In the genomic region with DNA sequence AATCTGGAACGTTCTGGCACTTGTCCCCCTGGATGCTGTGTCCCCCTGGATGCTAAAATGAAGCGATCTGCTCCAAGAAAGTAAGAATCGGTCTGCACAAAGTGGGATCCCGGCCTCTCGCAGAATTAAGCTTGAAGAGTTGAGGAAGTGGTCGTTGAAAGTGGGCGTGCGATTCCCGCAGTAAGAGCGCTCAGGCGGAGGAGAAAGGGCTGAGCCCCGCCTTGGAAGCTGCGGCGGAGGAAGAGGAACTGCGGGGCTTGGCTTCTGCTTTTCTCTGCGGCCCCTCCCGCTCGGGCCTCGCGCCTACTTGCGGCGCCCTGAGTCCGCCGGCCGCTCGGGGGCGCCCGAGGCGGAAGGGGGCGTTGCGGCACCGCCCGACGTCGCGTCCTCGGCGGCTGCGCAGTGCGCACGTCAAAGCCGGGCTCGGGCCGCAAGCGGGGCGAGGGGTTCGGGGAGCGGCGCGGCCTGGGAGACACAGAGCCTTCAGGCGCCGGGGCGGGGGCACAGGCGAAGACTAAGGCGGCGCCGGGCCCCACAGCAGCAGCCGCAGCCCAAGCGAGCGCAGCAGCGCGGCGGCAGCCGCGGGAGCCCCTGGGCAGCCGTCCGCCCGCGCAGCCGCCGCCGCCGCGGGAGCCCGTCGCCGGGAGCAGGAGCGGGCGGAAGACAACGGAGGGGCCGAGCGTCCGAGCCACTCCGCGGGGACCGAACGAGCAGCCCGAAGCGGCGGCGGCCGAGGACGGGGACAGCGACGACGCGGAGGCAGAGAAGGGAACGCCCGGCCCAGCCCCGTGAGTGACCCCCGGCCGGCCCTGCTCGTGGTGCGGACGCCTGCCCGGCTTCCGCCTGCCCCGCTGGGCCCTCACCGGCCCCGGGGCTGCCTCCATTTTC, we compare ENCODE assay signal across 1 cellular context.
TF ChIP-seq lines count a peak whose summit lies in the region.

A gene (plus strand): TSS at position 400 of the 888 bp plus-strand sequence. CDS start 47,160 bp downstream, outside the sequence.

TF ChIP-seq in HEK293, 187 proteins besides CTCF, POLR2A, EP300 and RAD21 (continued from another document):
- TF ChIP-seq, protein P1, sequence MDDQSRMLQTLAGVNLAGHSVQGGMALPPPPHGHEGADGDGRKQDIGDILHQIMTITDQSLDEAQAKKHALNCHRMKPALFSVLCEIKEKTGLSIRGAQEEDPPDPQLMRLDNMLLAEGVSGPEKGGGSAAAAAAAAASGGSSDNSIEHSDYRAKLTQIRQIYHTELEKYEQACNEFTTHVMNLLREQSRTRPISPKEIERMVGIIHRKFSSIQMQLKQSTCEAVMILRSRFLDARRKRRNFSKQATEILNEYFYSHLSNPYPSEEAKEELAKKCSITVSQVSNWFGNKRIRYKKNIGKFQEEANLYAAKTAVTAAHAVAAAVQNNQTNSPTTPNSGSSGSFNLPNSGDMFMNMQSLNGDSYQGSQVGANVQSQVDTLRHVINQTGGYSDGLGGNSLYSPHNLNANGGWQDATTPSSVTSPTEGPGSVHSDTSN (CRISPR knock-in tag; IDR thresholded peaks at IDR 0.05) = peak; percentile 83
- TF ChIP-seq ZNF146 (tag by site-specific recombination; IDR thresholded peaks at IDR 0.05) = no peak
- TF ChIP-seq, protein P2, sequence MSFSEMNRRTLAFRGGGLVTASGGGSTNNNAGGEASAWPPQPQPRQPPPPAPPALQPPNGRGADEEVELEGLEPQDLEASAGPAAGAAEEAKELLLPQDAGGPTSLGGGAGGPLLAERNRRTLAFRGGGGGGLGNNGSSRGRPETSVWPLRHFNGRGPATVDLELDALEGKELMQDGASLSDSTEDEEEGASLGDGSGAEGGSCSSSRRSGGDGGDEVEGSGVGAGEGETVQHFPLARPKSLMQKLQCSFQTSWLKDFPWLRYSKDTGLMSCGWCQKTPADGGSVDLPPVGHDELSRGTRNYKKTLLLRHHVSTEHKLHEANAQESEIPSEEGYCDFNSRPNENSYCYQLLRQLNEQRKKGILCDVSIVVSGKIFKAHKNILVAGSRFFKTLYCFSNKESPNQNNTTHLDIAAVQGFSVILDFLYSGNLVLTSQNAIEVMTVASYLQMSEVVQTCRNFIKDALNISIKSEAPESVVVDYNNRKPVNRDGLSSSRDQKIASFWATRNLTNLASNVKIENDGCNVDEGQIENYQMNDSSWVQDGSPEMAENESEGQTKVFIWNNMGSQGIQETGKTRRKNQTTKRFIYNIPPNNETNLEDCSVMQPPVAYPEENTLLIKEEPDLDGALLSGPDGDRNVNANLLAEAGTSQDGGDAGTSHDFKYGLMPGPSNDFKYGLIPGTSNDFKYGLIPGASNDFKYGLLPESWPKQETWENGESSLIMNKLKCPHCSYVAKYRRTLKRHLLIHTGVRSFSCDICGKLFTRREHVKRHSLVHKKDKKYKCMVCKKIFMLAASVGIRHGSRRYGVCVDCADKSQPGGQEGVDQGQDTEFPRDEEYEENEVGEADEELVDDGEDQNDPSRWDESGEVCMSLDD (tag by site-specific recombination; IDR thresholded peaks at IDR 0.05) = no peak
- TF ChIP-seq ZSCAN23 (tag by site-specific recombination; IDR thresholded peaks at IDR 0.05) = no peak
- TF ChIP-seq, protein P3, sequence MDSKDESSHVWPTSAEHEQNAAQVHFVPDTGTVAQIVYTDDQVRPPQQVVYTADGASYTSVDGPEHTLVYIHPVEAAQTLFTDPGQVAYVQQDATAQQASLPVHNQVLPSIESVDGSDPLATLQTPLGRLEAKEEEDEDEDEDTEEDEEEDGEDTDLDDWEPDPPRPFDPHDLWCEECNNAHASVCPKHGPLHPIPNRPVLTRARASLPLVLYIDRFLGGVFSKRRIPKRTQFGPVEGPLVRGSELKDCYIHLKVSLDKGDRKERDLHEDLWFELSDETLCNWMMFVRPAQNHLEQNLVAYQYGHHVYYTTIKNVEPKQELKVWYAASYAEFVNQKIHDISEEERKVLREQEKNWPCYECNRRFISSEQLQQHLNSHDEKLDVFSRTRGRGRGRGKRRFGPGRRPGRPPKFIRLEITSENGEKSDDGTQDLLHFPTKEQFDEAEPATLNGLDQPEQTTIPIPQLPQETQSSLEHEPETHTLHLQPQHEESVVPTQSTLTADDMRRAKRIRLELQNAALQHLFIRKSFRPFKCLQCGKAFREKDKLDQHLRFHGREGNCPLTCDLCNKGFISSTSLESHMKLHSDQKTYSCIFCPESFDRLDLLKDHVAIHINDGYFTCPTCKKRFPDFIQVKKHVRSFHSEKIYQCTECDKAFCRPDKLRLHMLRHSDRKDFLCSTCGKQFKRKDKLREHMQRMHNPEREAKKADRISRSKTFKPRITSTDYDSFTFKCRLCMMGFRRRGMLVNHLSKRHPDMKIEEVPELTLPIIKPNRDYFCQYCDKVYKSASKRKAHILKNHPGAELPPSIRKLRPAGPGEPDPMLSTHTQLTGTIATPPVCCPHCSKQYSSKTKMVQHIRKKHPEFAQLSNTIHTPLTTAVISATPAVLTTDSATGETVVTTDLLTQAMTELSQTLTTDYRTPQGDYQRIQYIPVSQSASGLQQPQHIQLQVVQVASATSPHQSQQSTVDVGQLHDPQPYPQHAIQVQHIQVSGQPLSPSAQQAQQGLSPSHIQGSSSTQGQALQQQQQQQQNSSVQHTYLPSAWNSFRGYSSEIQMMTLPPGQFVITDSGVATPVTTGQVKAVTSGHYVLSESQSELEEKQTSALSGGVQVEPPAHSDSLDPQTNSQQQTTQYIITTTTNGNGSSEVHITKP (tag by site-specific recombination; IDR thresholded peaks at IDR 0.05) = peak; percentile 76
- no peak for TF ChIP-seq ZNF114 (tag by site-specific recombination; IDR thresholded peaks at IDR 0.05)
- TF ChIP-seq, protein P4, sequence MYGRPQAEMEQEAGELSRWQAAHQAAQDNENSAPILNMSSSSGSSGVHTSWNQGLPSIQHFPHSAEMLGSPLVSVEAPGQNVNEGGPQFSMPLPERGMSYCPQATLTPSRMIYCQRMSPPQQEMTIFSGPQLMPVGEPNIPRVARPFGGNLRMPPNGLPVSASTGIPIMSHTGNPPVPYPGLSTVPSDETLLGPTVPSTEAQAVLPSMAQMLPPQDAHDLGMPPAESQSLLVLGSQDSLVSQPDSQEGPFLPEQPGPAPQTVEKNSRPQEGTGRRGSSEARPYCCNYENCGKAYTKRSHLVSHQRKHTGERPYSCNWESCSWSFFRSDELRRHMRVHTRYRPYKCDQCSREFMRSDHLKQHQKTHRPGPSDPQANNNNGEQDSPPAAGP (tag by site-specific recombination; IDR thresholded peaks at IDR 0.05) = no peak
- no peak for TF ChIP-seq ZNF670 (tag by site-specific recombination; IDR thresholded peaks at IDR 0.05; ENCODE audit: low read depth)
- no peak for TF ChIP-seq ZNF23 (tag by site-specific recombination; IDR thresholded peaks at IDR 0.05; ENCODE audit: borderline replicate concordance)
- peak; percentile 50 for TF ChIP-seq ZBTB17 (tag by site-specific recombination; IDR thresholded peaks at IDR 0.05)
- TF ChIP-seq, protein P5, sequence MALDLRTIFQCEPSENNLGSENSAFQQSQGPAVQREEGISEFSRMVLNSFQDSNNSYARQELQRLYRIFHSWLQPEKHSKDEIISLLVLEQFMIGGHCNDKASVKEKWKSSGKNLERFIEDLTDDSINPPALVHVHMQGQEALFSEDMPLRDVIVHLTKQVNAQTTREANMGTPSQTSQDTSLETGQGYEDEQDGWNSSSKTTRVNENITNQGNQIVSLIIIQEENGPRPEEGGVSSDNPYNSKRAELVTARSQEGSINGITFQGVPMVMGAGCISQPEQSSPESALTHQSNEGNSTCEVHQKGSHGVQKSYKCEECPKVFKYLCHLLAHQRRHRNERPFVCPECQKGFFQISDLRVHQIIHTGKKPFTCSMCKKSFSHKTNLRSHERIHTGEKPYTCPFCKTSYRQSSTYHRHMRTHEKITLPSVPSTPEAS (tag by site-specific recombination; IDR thresholded peaks at IDR 0.05) = no peak
- TF ChIP-seq ZNF707 (tag by site-specific recombination; IDR thresholded peaks at IDR 0.05) = no peak
- no peak for TF ChIP-seq SCRT2 (tag by site-specific recombination; IDR thresholded peaks at IDR 0.05)
- no peak for TF ChIP-seq ZNF530 (tag by site-specific recombination; IDR thresholded peaks at IDR 0.05; ENCODE audit: low read depth)
- TF ChIP-seq WT1 (tag by site-specific recombination; IDR thresholded peaks at IDR 0.05) = no peak
- TF ChIP-seq ZNF548 (tag by site-specific recombination; IDR thresholded peaks at IDR 0.05) = no peak
- TF ChIP-seq ZSCAN16 (tag by site-specific recombination; IDR thresholded peaks at IDR 0.05) = no peak
- TF ChIP-seq, protein P6, sequence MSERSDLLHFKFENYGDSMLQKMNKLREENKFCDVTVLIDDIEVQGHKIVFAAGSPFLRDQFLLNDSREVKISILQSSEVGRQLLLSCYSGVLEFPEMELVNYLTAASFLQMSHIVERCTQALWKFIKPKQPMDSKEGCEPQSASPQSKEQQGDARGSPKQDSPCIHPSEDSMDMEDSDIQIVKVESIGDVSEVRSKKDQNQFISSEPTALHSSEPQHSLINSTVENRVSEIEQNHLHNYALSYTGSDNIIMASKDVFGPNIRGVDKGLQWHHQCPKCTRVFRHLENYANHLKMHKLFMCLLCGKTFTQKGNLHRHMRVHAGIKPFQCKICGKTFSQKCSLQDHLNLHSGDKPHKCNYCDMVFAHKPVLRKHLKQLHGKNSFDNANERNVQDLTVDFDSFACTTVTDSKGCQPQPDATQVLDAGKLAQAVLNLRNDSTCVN (tag by site-specific recombination; optimal IDR thresholded peaks at IDR 0.05) = peak; percentile 33
- TF ChIP-seq, protein P7, sequence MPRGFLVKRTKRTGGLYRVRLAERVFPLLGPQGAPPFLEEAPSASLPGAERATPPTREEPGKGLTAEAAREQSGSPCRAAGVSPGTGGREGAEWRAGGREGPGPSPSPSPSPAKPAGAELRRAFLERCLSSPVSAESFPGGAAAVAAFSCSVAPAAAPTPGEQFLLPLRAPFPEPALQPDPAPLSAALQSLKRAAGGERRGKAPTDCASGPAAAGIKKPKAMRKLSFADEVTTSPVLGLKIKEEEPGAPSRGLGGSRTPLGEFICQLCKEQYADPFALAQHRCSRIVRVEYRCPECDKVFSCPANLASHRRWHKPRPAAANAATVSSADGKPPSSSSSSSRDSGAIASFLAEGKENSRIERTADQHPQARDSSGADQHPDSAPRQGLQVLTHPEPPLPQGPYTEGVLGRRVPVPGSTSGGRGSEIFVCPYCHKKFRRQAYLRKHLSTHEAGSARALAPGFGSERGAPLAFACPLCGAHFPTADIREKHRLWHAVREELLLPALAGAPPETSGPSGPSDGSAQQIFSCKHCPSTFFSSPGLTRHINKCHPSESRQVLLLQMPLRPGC (tag by site-specific recombination; IDR thresholded peaks at IDR 0.05) = no peak
- no peak for TF ChIP-seq ZNF223 (tag by site-specific recombination; IDR thresholded peaks at IDR 0.05)
- TF ChIP-seq, protein P8, sequence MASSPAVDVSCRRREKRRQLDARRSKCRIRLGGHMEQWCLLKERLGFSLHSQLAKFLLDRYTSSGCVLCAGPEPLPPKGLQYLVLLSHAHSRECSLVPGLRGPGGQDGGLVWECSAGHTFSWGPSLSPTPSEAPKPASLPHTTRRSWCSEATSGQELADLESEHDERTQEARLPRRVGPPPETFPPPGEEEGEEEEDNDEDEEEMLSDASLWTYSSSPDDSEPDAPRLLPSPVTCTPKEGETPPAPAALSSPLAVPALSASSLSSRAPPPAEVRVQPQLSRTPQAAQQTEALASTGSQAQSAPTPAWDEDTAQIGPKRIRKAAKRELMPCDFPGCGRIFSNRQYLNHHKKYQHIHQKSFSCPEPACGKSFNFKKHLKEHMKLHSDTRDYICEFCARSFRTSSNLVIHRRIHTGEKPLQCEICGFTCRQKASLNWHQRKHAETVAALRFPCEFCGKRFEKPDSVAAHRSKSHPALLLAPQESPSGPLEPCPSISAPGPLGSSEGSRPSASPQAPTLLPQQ (tag by site-specific recombination; IDR thresholded peaks at IDR 0.05) = no peak
- TF ChIP-seq, protein P9, sequence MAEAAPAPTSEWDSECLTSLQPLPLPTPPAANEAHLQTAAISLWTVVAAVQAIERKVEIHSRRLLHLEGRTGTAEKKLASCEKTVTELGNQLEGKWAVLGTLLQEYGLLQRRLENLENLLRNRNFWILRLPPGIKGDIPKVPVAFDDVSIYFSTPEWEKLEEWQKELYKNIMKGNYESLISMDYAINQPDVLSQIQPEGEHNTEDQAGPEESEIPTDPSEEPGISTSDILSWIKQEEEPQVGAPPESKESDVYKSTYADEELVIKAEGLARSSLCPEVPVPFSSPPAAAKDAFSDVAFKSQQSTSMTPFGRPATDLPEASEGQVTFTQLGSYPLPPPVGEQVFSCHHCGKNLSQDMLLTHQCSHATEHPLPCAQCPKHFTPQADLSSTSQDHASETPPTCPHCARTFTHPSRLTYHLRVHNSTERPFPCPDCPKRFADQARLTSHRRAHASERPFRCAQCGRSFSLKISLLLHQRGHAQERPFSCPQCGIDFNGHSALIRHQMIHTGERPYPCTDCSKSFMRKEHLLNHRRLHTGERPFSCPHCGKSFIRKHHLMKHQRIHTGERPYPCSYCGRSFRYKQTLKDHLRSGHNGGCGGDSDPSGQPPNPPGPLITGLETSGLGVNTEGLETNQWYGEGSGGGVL (tag by site-specific recombination; IDR thresholded peaks at IDR 0.05) = no peak
- TF ChIP-seq MZF1 (tag by site-specific recombination; IDR thresholded peaks at IDR 0.05; ENCODE audit: borderline replicate concordance) = no peak
- no peak for TF ChIP-seq ZNF302 (tag by site-specific recombination; IDR thresholded peaks at IDR 0.05; ENCODE audit: low read depth)
- TF ChIP-seq ZNF404 (tag by site-specific recombination; IDR thresholded peaks at IDR 0.05) = no peak
